Comparison of ENCODE assay signal across 8 cellular contexts in genomic region chr17:27354491-27355081, GRCh38.
A peak's percentile ranks its signal among the peaks of the same experiment; 100 is the strongest.
DNase-seq lines count a peak whose midpoint lies in the region; ATAC-seq and TF ChIP-seq lines count a peak whose summit lies in the region.

No MANE protein-coding gene starts in this region.

- H3K36me3 ChIP-seq in Loucy (ENCODE audit: insufficient read depth, low read length), result no peaks in the 10 kb centered on the region

- H3K4me3 ChIP-seq in Loucy (ENCODE audit: low read length, poor library complexity, severe bottlenecking), result peak overlapping the region; percentile 84

- no peaks in the 10 kb centered on the region for H3K36me3 Mint-ChIP-seq in natural killer cell

- no peaks in the 10 kb centered on the region for H3K9me3 Mint-ChIP-seq in natural killer cell

- H3K4me1 ChIP-seq in Loucy (ENCODE audit: insufficient read depth, low read length, poor library complexity, severe bottlenecking), result peaks cover 26% of the 10 kb centered on the region

- no peaks in the 10 kb centered on the region for H3K9me3 ChIP-seq in Loucy (ENCODE audit: insufficient read depth, low read depth, low read length)

- peak overlapping the region; percentile 75 for H3K4me2 ChIP-seq in Loucy (ENCODE audit: low read depth, low read length, poor library complexity, severe bottlenecking)

- H3K27ac Mint-ChIP-seq in natural killer cell, result peak overlapping the region; percentile 89 to 98

- peak overlapping the region; percentile 95 for H2AFZ ChIP-seq in Loucy (ENCODE audit: low read length)

- peak; percentile 35 for DNase-seq in G401 (ENCODE audit: low spot score)
- DNase-seq in T47D (ENCODE audit: low read depth in 1 of 2, low spot score in 1 of 2), result peak; percentile 39 to 76
- DNase-seq in natural killer cell, result no peak
- no peak for DNase-seq in cortex of kidney (lab: John Stamatoyannopoulos, UW)

- no peaks in the 10 kb centered on the region for H3K27me3 Mint-ChIP-seq in natural killer cell (ENCODE audit: low read depth in 2 of 2)

- in situ Hi-C loops in G401 (cut with HindIII; ENCODE audit: low sequenced_read_pairs) (no loop called here), T47D (cut with HindIII; ENCODE audit: low pct_unique_long_range_greater_than_20kb, low sequenced_read_pairs) (no loop called here)

- peak overlapping the region; percentile 93 for H3K9ac ChIP-seq in Loucy (ENCODE audit: low read depth, low read length, poor library complexity, severe bottlenecking)

- intact Hi-C loops in natural killer cell (cut with micrococcal nuclease), result loop anchor here (1.0 to 5.0 kb wide), 2 partner anchors 118 to 298 kb away; no protein-coding TSS in a partner anchor

- H3K4me3 Mint-ChIP-seq in natural killer cell, result peak overlapping the region; percentile 83

- H3F3A ChIP-seq in Loucy (ENCODE audit: low read depth), result no peaks in the 10 kb centered on the region

- H3K27me3 ChIP-seq in Loucy (ENCODE audit: insufficient read depth, low read length, poor library complexity, severe bottlenecking), result no peaks in the 10 kb centered on the region

- no peak for ATAC-seq in natural killer cell
- no peak for ATAC-seq in HG03469 (IDR thresholded peaks at IDR 0.05; ENCODE audit: unreplicated experiment)
- ATAC-seq in GM18511 (IDR thresholded peaks at IDR 0.05; ENCODE audit: unreplicated experiment), result no peak
- ATAC-seq in GM19395 (IDR thresholded peaks at IDR 0.05; ENCODE audit: unreplicated experiment), result no peak

- no peaks in the 10 kb centered on the region for H3K9me2 ChIP-seq in Loucy (replicated peaks; ENCODE audit: low read depth, low read length)

- peaks cover 8% of the 10 kb centered on the region; the same call in 1 of the 2 replicates for H3K79me2 ChIP-seq in Loucy (ENCODE audit: insufficient read depth, low read length)

- TF ChIP-seq CTCF in Loucy (conservative IDR thresholded peaks at IDR 0.05; ENCODE audit: low read length) (no peak), natural killer cell (IDR thresholded peaks at IDR 0.05) (no peak)

- peaks cover 34 to 44% of the 10 kb centered on the region in 2 donors for H3K4me1 Mint-ChIP-seq in natural killer cell

- H4K20me1 ChIP-seq in Loucy (ENCODE audit: insufficient read depth, low read length, poor library complexity, severe bottlenecking), result no peaks in the 10 kb centered on the region

Comparison
In these comparisons a context has a peak if more than half of its experiments do, and no peak if none do; other contexts are left out.
1. DNase-seq: peak in G401 (single experiment) and T47D (2 of 2); none in natural killer cell (single experiment) and cortex of kidney (single experiment).